1 cellular context compared by ENCODE assay signal in genomic region chr3:146503459-146504202, GRCh38.
TF ChIP-seq lines count a peak whose summit lies in the region.

No MANE protein-coding gene starts in this region.

TF ChIP-seq in K562, 482 proteins besides CTCF, POLR2A, EP300 and RAD21 (continued from another document):
- peak; percentile 80 for TF ChIP-seq ZBTB33 (CRISPR knock-in tag; IDR thresholded peaks at IDR 0.05)
- TF ChIP-seq ZC3H4 (CRISPR knock-in tag; IDR thresholded peaks at IDR 0.05; ENCODE audit: borderline replicate concordance), result no peak
- TF ChIP-seq C11orf30 (IDR thresholded peaks at IDR 0.05; ENCODE audit: low read depth), result peak; percentile 23; the same call in 1 of the 2 replicates
- TF ChIP-seq GATAD2B (IDR thresholded peaks at IDR 0.05; ENCODE audit: borderline replicate concordance), result no peak
TF ChIP-seq in K562: peak in this region for 10.
